19 cellular contexts compared by ENCODE assay signal in genomic region chr1:22264464-22265330, GRCh38.
"Had no signal": no experiment of that assay in that cellular context is flagged by ENCODE, and none has a peak within 500 bp of the region (broad histone marks: within the 10 kb centered on the region; RNA-seq: fewer than 3 reads in every experiment).

No MANE protein-coding gene starts in this region.

- DNase-seq: activated CD4-positive, alpha-beta T cell treated with anti-CD3 and anti-CD28 coated beads, Interleukin-2, amount 10 ng/mL, durations not matched to agents 24 days and 14 days; activated CD4-positive, CD25-positive, alpha-beta regulatory T cell; activated CD8-positive, alpha-beta memory T cell treated with anti-CD3 and anti-CD28 coated beads, Interleukin-2, amount 50 U/mL, for 48 hours; activated naive CD8-positive, alpha-beta T cell treated with anti-CD3 and anti-CD28 coated beads, Interleukin-2, amount 10 ng/mL, durations not matched to agents 7 days and 5 days; anterior cingulate cortex; gastrocnemius medialis; left colon; mucosa of descending colon; naive thymus-derived CD4-positive, alpha-beta T cell; stimulated activated CD4-positive, alpha-beta T cell treated with anti-CD3 and anti-CD28 coated beads, Interleukin-2, amount 100 ng/mL, for 48 hours; T-helper 2 cell; tibial artery had no signal

- H3K9me3 Mint-ChIP-seq: activated CD4-positive, alpha-beta T cell treated with anti-CD3 and anti-CD28 coated beads, Interleukin-2, amount 10 ng/mL, durations not matched to agents 24 days and 14 days; activated naive CD8-positive, alpha-beta T cell treated with anti-CD3 and anti-CD28 coated beads, Interleukin-2, amount 10 ng/mL, durations not matched to agents 7 days and 5 days; dendritic cell treated with granulocyte-macrophage colony-stimulating factor and Interleukin-4, amounts not matched to agents 40 ng/mL and 50 ng/mL, for 4 days; naive thymus-derived CD4-positive, alpha-beta T cell had no signal

- H3K9me3 ChIP-seq: gastrocnemius medialis, heart left ventricle, mucosa of descending colon, right atrium auricular region, tibial artery, vagina had no signal

- H3K36me3 ChIP-seq: gastrocnemius medialis, heart left ventricle, right atrium auricular region, tibial artery, vagina had no signal

- H3K4me1 ChIP-seq: gastrocnemius medialis, heart left ventricle, right atrium auricular region, tibial artery, vagina had no signal

- H3K27me3 Mint-ChIP-seq: activated CD4-positive, alpha-beta T cell treated with anti-CD3 and anti-CD28 coated beads, Interleukin-2, amount 10 ng/mL, durations not matched to agents 24 days and 14 days; activated naive CD8-positive, alpha-beta T cell treated with anti-CD3 and anti-CD28 coated beads, Interleukin-2, amount 10 ng/mL, durations not matched to agents 7 days and 5 days; dendritic cell treated with granulocyte-macrophage colony-stimulating factor and Interleukin-4, amounts not matched to agents 40 ng/mL and 50 ng/mL, for 4 days had no signal

- H3K27me3 ChIP-seq: right atrium auricular region, vagina had no signal

- H3K36me3 Mint-ChIP-seq: activated naive CD8-positive, alpha-beta T cell treated with anti-CD3 and anti-CD28 coated beads, Interleukin-2, amount 10 ng/mL, durations not matched to agents 7 days and 5 days; naive thymus-derived CD4-positive, alpha-beta T cell; stimulated activated memory B cell treated with anti-CD40 and anti-IgM and Interleukin-4, amounts not matched to agents 10 μg/mL and 1 μg/mL and 100 μg/mL, for 72 hours had no signal

- H3K27ac ChIP-seq: gastrocnemius medialis, heart left ventricle, right atrium auricular region, tibial artery, vagina had no signal

- H3K4me3 Mint-ChIP-seq: activated CD4-positive, alpha-beta T cell treated with anti-CD3 and anti-CD28 coated beads, Interleukin-2, amount 10 ng/mL, durations not matched to agents 24 days and 14 days; activated naive CD8-positive, alpha-beta T cell treated with anti-CD3 and anti-CD28 coated beads, Interleukin-2, amount 10 ng/mL, durations not matched to agents 7 days and 5 days; dendritic cell treated with granulocyte-macrophage colony-stimulating factor and Interleukin-4, amounts not matched to agents 40 ng/mL and 50 ng/mL, for 4 days; naive thymus-derived CD4-positive, alpha-beta T cell; stimulated activated memory B cell treated with anti-CD40 and anti-IgM and Interleukin-4, amounts not matched to agents 10 μg/mL and 1 μg/mL and 100 μg/mL, for 72 hours had no signal

- H3K27ac Mint-ChIP-seq: activated CD4-positive, alpha-beta T cell treated with anti-CD3 and anti-CD28 coated beads, Interleukin-2, amount 10 ng/mL, durations not matched to agents 24 days and 14 days; activated naive CD8-positive, alpha-beta T cell treated with anti-CD3 and anti-CD28 coated beads, Interleukin-2, amount 10 ng/mL, durations not matched to agents 7 days and 5 days; dendritic cell treated with granulocyte-macrophage colony-stimulating factor and Interleukin-4, amounts not matched to agents 40 ng/mL and 50 ng/mL, for 4 days; progenitor cell of endocrine pancreas; stimulated activated memory B cell treated with anti-CD40 and anti-IgM and Interleukin-4, amounts not matched to agents 10 μg/mL and 1 μg/mL and 100 μg/mL, for 72 hours had no signal

- ATAC-seq: gastrocnemius medialis; heart left ventricle; left colon; mucosa of descending colon; naive thymus-derived CD4-positive, alpha-beta T cell had no signal

- H3K4me3 ChIP-seq: gastrocnemius medialis, heart left ventricle, lung, mucosa of descending colon, right atrium auricular region, tibial artery, vagina had no signal

- H3K4me1 Mint-ChIP-seq: activated CD4-positive, alpha-beta T cell treated with anti-CD3 and anti-CD28 coated beads, Interleukin-2, amount 10 ng/mL, durations not matched to agents 24 days and 14 days; activated naive CD8-positive, alpha-beta T cell treated with anti-CD3 and anti-CD28 coated beads, Interleukin-2, amount 10 ng/mL, durations not matched to agents 7 days and 5 days had no signal
